ENCODE assay signal across 15 cellular contexts in genomic region chr20:59571151-59571550, GRCh38. TPM values are rescaled to one million over a fixed set of nuclear protein-coding genes. Genes with fewer than 3 reads are reported as not detected.
A peak's percentile ranks its signal among the peaks of the same experiment; 100 is the strongest.
DNase-seq lines count a peak whose midpoint lies in the region; TF ChIP-seq lines count a peak whose summit lies in the region.
"Had no signal": no experiment of that assay in that cellular context is flagged by ENCODE, and none has a peak within 500 bp of the region (broad histone marks: within the 10 kb centered on the region; RNA-seq: fewer than 3 reads in every experiment).

No MANE protein-coding gene starts in this region.

- peak; percentile 30 for DNase-seq in D341Med (ENCODE audit: low spot score)
- no peak for DNase-seq in neural progenitor cell (ENCODE audit: low spot score)
- no peak for DNase-seq in GM19238 (ENCODE audit: insufficient read length, low spot score)
- no peak for DNase-seq in NCI-H128 (lab: John Stamatoyannopoulos, UW; ENCODE audit: unreplicated experiment)
- no peak for DNase-seq in CD4-positive, alpha-beta memory T cell
- DNase-seq: cortex of kidney, NCI-H187 had no signal

- intact Hi-C loops in CD4-positive, alpha-beta memory T cell (cut with micrococcal nuclease): no loop called here

- H2AFZ ChIP-seq in neural progenitor cell (replicated peaks): no peak overlapping the region

- no peaks in the 10 kb centered on the region for H3K36me3 ChIP-seq in BLaER1 treated with 17β-estradiol and CSF1 and Interleukin-3, amounts not matched to agents 10 nM and 100 nM
- no peaks in the 10 kb centered on the region for H3K36me3 ChIP-seq in neural progenitor cell
- no peaks in the 10 kb centered on the region for H3K36me3 ChIP-seq in CD4-positive, alpha-beta memory T cell (ENCODE audit: insufficient read depth, low read length)
- H3K36me3 ChIP-seq: cardiac muscle cell, esophagus muscularis mucosa, right lobe of liver, thoracic aorta had no signal

- no peak overlapping the region for H3K27ac Mint-ChIP-seq in neural progenitor cell
- H3K27ac Mint-ChIP-seq in CD4-positive, alpha-beta memory T cell: no peak overlapping the region
- H3K27ac Mint-ChIP-seq: endodermal cell had no signal

- peaks cover 7% of the 10 kb centered on the region for H3K4me1 Mint-ChIP-seq in neural progenitor cell
- H3K4me1 Mint-ChIP-seq in CD4-positive, alpha-beta memory T cell: peaks cover 1 to 9% (median 4%) of the 10 kb centered on the region in 4 donors

- peaks cover 0 to 5% (median 0%) of the 10 kb centered on the region in 11 experiments; a peak in 2 of 22 replicates for H4K20me1 ChIP-seq in BLaER1 treated with 17β-estradiol and CSF1 and Interleukin-3, amounts not matched to agents 10 nM and 100 nM
- peaks cover 2% of the 10 kb centered on the region for H4K20me1 ChIP-seq in neural progenitor cell (ENCODE audit: low read depth)

- no peak overlapping the region for H3K27ac ChIP-seq in BLaER1 treated with 17β-estradiol and CSF1 and Interleukin-3, amounts not matched to agents 10 nM and 100 nM
- peak overlapping the region; percentile 31; the same call in 1 of the 2 replicates for H3K27ac ChIP-seq in VCaP
- no peak overlapping the region for H3K27ac ChIP-seq in neural progenitor cell
- H3K27ac ChIP-seq in CD4-positive, alpha-beta memory T cell (ENCODE audit: low read depth, low read length): no peak overlapping the region
- H3K27ac ChIP-seq: cardiac muscle cell, right lobe of liver, thoracic aorta had no signal

- CTCF ChIA-PET in CD4-positive, alpha-beta memory T cell (lab: Charles Lee; ENCODE audit: partially characterized antibody): interaction anchor here (0.9 to 3.8 kb wide), 17 partner anchors 10 to 51 kb away, joined by 3 to 28 read pairs (median 4); partner anchors contain the start of gene PHACTR3

- no peaks in the 10 kb centered on the region for H3K36me3 Mint-ChIP-seq in neural progenitor cell
- H3K36me3 Mint-ChIP-seq in CD4-positive, alpha-beta memory T cell: no peaks in the 10 kb centered on the region

- peaks cover 31% of the 10 kb centered on the region for H3K27me3 Mint-ChIP-seq in neural progenitor cell (ENCODE audit: insufficient read depth, low read depth)
- H3K27me3 Mint-ChIP-seq in CD4-positive, alpha-beta memory T cell: peaks cover 23 to 38% of the 10 kb centered on the region in 2 donors

- no peaks in the 10 kb centered on the region for H3K9me3 ChIP-seq in BLaER1 treated with 17β-estradiol and CSF1 and Interleukin-3, amounts not matched to agents 10 nM and 100 nM (replicated peaks in 1 of 11)
- H3K9me3 ChIP-seq in neural progenitor cell (ENCODE audit: low read depth): no peaks in the 10 kb centered on the region
- H3K9me3 ChIP-seq in CD4-positive, alpha-beta memory T cell (ENCODE audit: control insufficient read depth in 1 of 2, low read length in 2 of 2): no peaks in the 10 kb centered on the region
- H3K9me3 ChIP-seq: esophagus muscularis mucosa, right lobe of liver, thoracic aorta had no signal

- H3K4me3 ChIP-seq in BLaER1 treated with 17β-estradiol and CSF1 and Interleukin-3, amounts not matched to agents 10 nM and 100 nM: no peak overlapping the region; a peak in 1 of 20 replicates
- no peak overlapping the region for H3K4me3 ChIP-seq in neural progenitor cell
- no peak overlapping the region for H3K4me3 ChIP-seq in CD4-positive, alpha-beta memory T cell (ENCODE audit: low read length in 2 of 2)
- H3K4me3 ChIP-seq: cardiac muscle cell had no signal

- peaks cover 2% of the 10 kb centered on the region for H3K9me3 Mint-ChIP-seq in neural progenitor cell
- no peaks in the 10 kb centered on the region for H3K9me3 Mint-ChIP-seq in CD4-positive, alpha-beta memory T cell
- H3K9me3 Mint-ChIP-seq: endodermal cell had no signal

- TF ChIP-seq CTCF in VCaP (conservative IDR thresholded peaks at IDR 0.05) (no peak), neural progenitor cell (IDR thresholded peaks at IDR 0.05) (no peak)

- H3F3A ChIP-seq in neural progenitor cell (ENCODE audit: low read depth): no peaks in the 10 kb centered on the region

- peak overlapping the region in 8 of 11 experiments; percentile 90 to 98 (median 94); a peak in 14 of 22 replicates for H3K4me2 ChIP-seq in BLaER1 treated with 17β-estradiol and CSF1 and Interleukin-3, amounts not matched to agents 10 nM and 100 nM
- H3K4me2 ChIP-seq in neural progenitor cell: no peak overlapping the region

- H3K79me2 ChIP-seq in neural progenitor cell (ENCODE audit: low read depth): no peaks in the 10 kb centered on the region

- POLR2A ChIA-PET in CD4-positive, alpha-beta memory T cell (lab: Charles Lee; ENCODE audit: partially characterized antibody): no interaction called here

- peak overlapping the region; percentile 76 for H3K4me3 Mint-ChIP-seq in neural progenitor cell
- H3K4me3 Mint-ChIP-seq in CD4-positive, alpha-beta memory T cell: peak overlapping the region in 4 of 8 donors; percentile 49 to 72 (median 66)

- H3K27me3 ChIP-seq in BLaER1 treated with 17β-estradiol and CSF1 and Interleukin-3, amounts not matched to agents 10 nM and 100 nM: peaks cover 0 to 41% (median 0%) of the 10 kb centered on the region in 11 experiments; a peak in 5 of 22 replicates
- peaks cover 80% of the 10 kb centered on the region for H3K27me3 ChIP-seq in neural progenitor cell
- H3K27me3 ChIP-seq in CD4-positive, alpha-beta memory T cell (ENCODE audit: insufficient read depth, low read length): no peaks in the 10 kb centered on the region

- peaks cover 0 to 53% (median 47%) of the 10 kb centered on the region in 10 experiments; a peak in 18 of 20 replicates for H3K4me1 ChIP-seq in BLaER1 treated with 17β-estradiol and CSF1 and Interleukin-3, amounts not matched to agents 10 nM and 100 nM
- peaks cover 4% of the 10 kb centered on the region for H3K4me1 ChIP-seq in neural progenitor cell
- peaks cover 4% of the 10 kb centered on the region for H3K4me1 ChIP-seq in CD4-positive, alpha-beta memory T cell (ENCODE audit: insufficient read depth, low read length)

- peak overlapping the region in 2 of 11 experiments; percentile 78 to 81; a peak in 3 of 22 replicates for H3K9ac ChIP-seq in BLaER1 treated with 17β-estradiol and CSF1 and Interleukin-3, amounts not matched to agents 10 nM and 100 nM
- no peak overlapping the region for H3K9ac ChIP-seq in neural progenitor cell

RNA-seq across cellular contexts. Expression of gene PHACTR3, which starts 33.2 kb away (rescaled TPM):
- total RNA-seq in neural progenitor cell (ENCODE audit: low replicate concordance): 0.22 and 1.4 TPM in 2 replicates
- not detected for total RNA-seq in CD4-positive, alpha-beta memory T cell
- polyA plus RNA-seq in CD4-positive, alpha-beta memory T cell: not detected
- total RNA-seq: T-helper 2 cell treated with Interferon-gamma antibody and Interleukin-4, amounts not matched to agents 100 ng/mL and 5 ng/mL, for 36 hours; thoracic aorta had no signal
